In genomic region chr16:11386791-11387546, GRCh38 we compare ENCODE assay signal across 8 cellular contexts. TPM values are rescaled to one million over a fixed set of nuclear protein-coding genes. Genes with fewer than 3 reads are reported as not detected.
A peak's percentile ranks its signal among the peaks of the same experiment; 100 is the strongest.
DNase-seq lines count a peak whose midpoint lies in the region; ATAC-seq and TF ChIP-seq lines count a peak whose summit lies in the region.

No MANE protein-coding gene starts in this region.

- no peak overlapping the region for H2BK5ac ChIP-seq in IMR-90 (ENCODE audit: low read depth, low read length, poor library complexity, severe bottlenecking)

- no peak overlapping the region for H3K56ac ChIP-seq in IMR-90 (ENCODE audit: extremely low read depth, insufficient read depth, low read length)

- no peak overlapping the region for H3K4ac ChIP-seq in IMR-90 (ENCODE audit: low read depth, low read length)

- H4K20me1 ChIP-seq in IMR-90 (ENCODE audit: insufficient read depth, low read length) = no peaks in the 10 kb centered on the region

- ATAC-seq in IMR-90 (ENCODE audit: low read depth) = peak; percentile 85
- peak; percentile 23 for ATAC-seq in mucosa of descending colon
- no peak for ATAC-seq in HG02884 (IDR thresholded peaks at IDR 0.05; ENCODE audit: unreplicated experiment)
- ATAC-seq in GM21447 (IDR thresholded peaks at IDR 0.05; ENCODE audit: unreplicated experiment) = no peak

- H3K4me2 ChIP-seq in IMR-90 (ENCODE audit: low read depth, low read length) = no peak overlapping the region

- TF ChIP-seq CTCF in C4-2B (conservative IDR thresholded peaks at IDR 0.05) (peak; percentile 58), IMR-90 (conservative IDR thresholded peaks at IDR 0.05; ENCODE audit: low read depth, low read length) (peak; percentile 45), mucosa of descending colon (IDR thresholded peaks at IDR 0.05) (no peak)

- no peak overlapping the region for H3K23ac ChIP-seq in IMR-90 (ENCODE audit: low read depth, low read length)

- no peak overlapping the region for H4K8ac ChIP-seq in IMR-90 (ENCODE audit: low read depth in 2 of 2, low read length in 2 of 2)

- no peak overlapping the region for H2AK5ac ChIP-seq in IMR-90 (ENCODE audit: low read depth, low read length)

- no peak for DNase-seq in IMR-90
- DNase-seq in dermis blood vessel endothelial cell = peak; percentile 65
- DNase-seq in mucosa of descending colon = peak in 1 of 3 donors; percentile 24
- DNase-seq in occipital lobe (lab: John Stamatoyannopoulos, UW) = no peak
- DNase-seq in NCI-H526 treated with DMSO at 0.1 percent for 48 hours (lab: John Stamatoyannopoulos, UW) = no peak

- peak; percentile 35 for TF ChIP-seq RAD21 in IMR-90 (IDR thresholded peaks at IDR 0.05; ENCODE audit: low read length)

- H3K4me3 ChIP-seq in IMR-90 (ENCODE audit: insufficient read depth, low read depth, low read length) = no peak overlapping the region
- no peak overlapping the region for H3K4me3 ChIP-seq in mucosa of descending colon

- TF ChIP-seq POLR2A in IMR-90 (IDR thresholded peaks at IDR 0.05; ENCODE audit: low read depth, low read length) = no peak

- H3K9ac ChIP-seq in IMR-90 (ENCODE audit: low read depth, low read length) = no peak overlapping the region

- no peak overlapping the region for H2BK120ac ChIP-seq in IMR-90 (ENCODE audit: low read depth, low read length)

- intact Hi-C loops in IMR-90 (cut with micrococcal nuclease) (no loop called here), mucosa of descending colon (cut with DNase I, micrococcal nuclease) (no loop called here)

- WGBS in IMR-90 (ENCODE audit: extremely low coverage in 2 of 2, insufficient read length in 1 of 2), 2 experiments = 34% methylated on average over 13 of the region's 22 CpGs; no CpG with 5 or more reads in 1 of the 2 experiments

- no peak overlapping the region for H4K5ac ChIP-seq in IMR-90 (ENCODE audit: low read depth, low read length)

- H2AFZ ChIP-seq in IMR-90 (replicated peaks; ENCODE audit: low read length, poor library complexity) = peak overlapping the region; percentile 74

- no peak overlapping the region for H2BK20ac ChIP-seq in IMR-90 (ENCODE audit: low read depth, low read length)

- H4K91ac ChIP-seq in IMR-90 (ENCODE audit: insufficient read depth, low read depth, low read length) = no peak overlapping the region

- POLR2A ChIA-PET in IMR-90 (lab: Charles Lee; ENCODE audit: unreplicated experiment) = no interaction called here

- H3K36me3 ChIP-seq in IMR-90 (ENCODE audit: control insufficient read depth, insufficient read depth, low read length) (no peaks in the 10 kb centered on the region), mucosa of descending colon (ENCODE audit: low read depth) (no peaks in the 10 kb centered on the region)

- H3K27me3 ChIP-seq in IMR-90 (ENCODE audit: control insufficient read depth, insufficient read depth, low read length) = no peaks in the 10 kb centered on the region

- H3K18ac ChIP-seq in IMR-90 (ENCODE audit: low read depth, low read length) = no peak overlapping the region

- H3K9me3 ChIP-seq in IMR-90 (ENCODE audit: control insufficient read depth, insufficient read depth, low read length) (no peaks in the 10 kb centered on the region), mucosa of descending colon (no peaks in the 10 kb centered on the region)

- CTCF ChIA-PET in IMR-90 (lab: Yijun Ruan, JAX) = interaction anchor here (0.6 to 1.3 kb wide), 7 partner anchors 9 to 423 kb away, joined by 3 to 4 read pairs (median 3); partner anchors contain the start of gene SOCS1

- H3K27ac ChIP-seq in C4-2B (no peak overlapping the region), IMR-90 (ENCODE audit: insufficient read depth, low read length) (no peak overlapping the region)

- H3K4me1 ChIP-seq in IMR-90 (ENCODE audit: control insufficient read depth, insufficient read depth, low read length) = peaks cover 5% of the 10 kb centered on the region; the same call in 1 of the 2 replicates
- H3K4me1 ChIP-seq in mucosa of descending colon (ENCODE audit: low read depth) = no peaks in the 10 kb centered on the region

- in situ Hi-C loops in IMR-90 (cut with MboI; ENCODE audit: low sequenced_read_pairs) = no loop called here

- BruUV-seq in IMR-90 (replicated peaks; lab: Mats Ljungman, UMichigan) = no TSS peak

- no peak overlapping the region for H2AK9ac ChIP-seq in IMR-90 (replicated peaks; ENCODE audit: low read depth, low read length, poor library complexity)

- no peaks in the 10 kb centered on the region for H3K9me1 ChIP-seq in IMR-90 (ENCODE audit: insufficient read depth, low read length)

- no peaks in the 10 kb centered on the region for H3K79me1 ChIP-seq in IMR-90 (ENCODE audit: low read depth in 1 of 2, low read length in 2 of 2)

- dilution Hi-C loops in IMR-90 (cut with HindIII; ENCODE audit: low sequenced_read_pairs, unreplicated experiment) = no loop called here

- no peak overlapping the region for H3K14ac ChIP-seq in IMR-90 (replicated peaks; ENCODE audit: low read depth, low read length)

- no peak overlapping the region for H2BK15ac ChIP-seq in IMR-90 (ENCODE audit: low read depth, low read length)

TF ChIP-seq in IMR-90, 13 proteins besides CTCF, POLR2A, EP300 and RAD21:
- no peak for TF ChIP-seq BHLHE40 (IDR thresholded peaks at IDR 0.05; ENCODE audit: low read depth, low read length)
- peak; percentile 48 for TF ChIP-seq SMC3 (IDR thresholded peaks at IDR 0.05; ENCODE audit: low read depth, low read length)
- no peak for TF ChIP-seq FOS (IDR thresholded peaks at IDR 0.05; ENCODE audit: low read depth, low read length)
- TF ChIP-seq MAFK (IDR thresholded peaks at IDR 0.05; ENCODE audit: low read depth, low read length) = no peak
- no peak for TF ChIP-seq RCOR1 (IDR thresholded peaks at IDR 0.05; ENCODE audit: insufficient replicate concordance, low read length)
- no peak for TF ChIP-seq CEBPB (IDR thresholded peaks at IDR 0.05; ENCODE audit: low read depth, low read length)
TF ChIP-seq in IMR-90: peak in this region for 1.

RNA-seq across cellular contexts. Expression of gene RMI2, which starts 41.7 kb away (rescaled TPM):
- total RNA-seq in IMR-90 (2012; rRNA removed) = 3.2 and 5.8 TPM in 2 replicates
- polyA plus RNA-seq in IMR-90 (2012; rRNA removed) = 4.0 and 5.6 TPM in 2 replicates
- polyA plus RNA-seq in IMR-90 (2012; cell fraction: cytosol; rRNA removed) = 1.7 and 3.8 TPM in 2 replicates
- 1.4 and 3.8 TPM in 2 replicates for polyA plus RNA-seq in IMR-90 (2012; cell fraction: nucleus; rRNA removed; ENCODE audit: low replicate concordance)
- 5.1 and 8.1 TPM in 2 replicates for total RNA-seq in dermis blood vessel endothelial cell
- total RNA-seq in mucosa of descending colon = 10 to 100 TPM in 1 of 3 donors, 1 to 10 TPM in 2; 2.1 to 12.1 (median 7.0) TPM
- 4.1 TPM for total RNA-seq in occipital lobe

Comparison
In these comparisons a context has a peak if more than half of its experiments do, and no peak if none do; other contexts are left out.
1. ATAC-seq: peak in IMR-90 (single experiment) and mucosa of descending colon (single experiment); none in HG02884 (single experiment) and GM21447 (single experiment).